In the genomic region with DNA sequence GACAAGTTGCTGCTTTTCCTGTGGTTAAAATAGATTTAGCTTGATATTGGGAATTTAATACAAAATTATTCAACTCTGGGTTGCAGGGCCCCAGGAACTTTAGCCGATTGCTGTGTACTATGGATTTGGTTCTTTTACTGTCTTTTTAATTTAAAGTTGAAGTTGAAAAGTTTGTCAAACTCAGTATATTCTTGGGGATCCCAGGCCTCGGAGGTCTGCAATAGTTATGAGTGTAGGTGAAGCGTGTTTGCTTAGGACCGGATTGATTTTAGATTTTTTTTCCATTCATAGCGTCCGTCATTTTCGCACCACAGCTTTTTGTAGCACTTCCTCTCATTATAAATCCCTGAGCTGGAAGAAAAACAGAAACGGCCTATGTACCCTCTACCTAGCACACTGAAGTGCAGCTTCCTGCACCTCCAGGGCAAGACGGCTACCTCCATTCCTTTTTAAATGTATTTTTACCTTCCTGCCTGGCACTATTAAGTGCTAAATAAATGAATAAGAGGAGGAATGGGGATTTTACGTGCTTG, we compare ENCODE assay signal across 8 cellular contexts. TPM values are rescaled to one million over a fixed set of nuclear protein-coding genes. Genes with fewer than 3 reads are reported as not detected.
DNase-seq lines count a peak whose midpoint lies in the region; ATAC-seq, FAIRE-seq and TF ChIP-seq lines count a peak whose summit lies in the region.

No MANE protein-coding gene starts in this region.

- peak; percentile 23 for DNase-seq in A172 (ENCODE audit: low spot score)
- no peak for DNase-seq in GM12892 (ENCODE audit: insufficient read length)
- peak in 1 of 3 donors; percentile 19 for DNase-seq in Peyer's patch
- DNase-seq in uterus, result no peak

- H3K36me3 ChIP-seq in Peyer's patch, result no peaks in the 10 kb centered on the region
- no peaks in the 10 kb centered on the region for H3K36me3 ChIP-seq in mesodermal cell (ENCODE audit: control insufficient read depth, insufficient read depth, low read length)
- H3K36me3 ChIP-seq in uterus, result no peaks in the 10 kb centered on the region

- FAIRE-seq in GM12892 (lab: Jason Lieb, UNC), result peak; percentile 57

- H3K27me3 ChIP-seq in Peyer's patch, result no peaks in the 10 kb centered on the region
- no peaks in the 10 kb centered on the region for H3K27me3 ChIP-seq in uterus

- H3K9me3 ChIP-seq in Peyer's patch, result no peaks in the 10 kb centered on the region
- H3K9me3 ChIP-seq in mesodermal cell (ENCODE audit: control insufficient read depth, low read length), result no peaks in the 10 kb centered on the region
- no peaks in the 10 kb centered on the region for H3K9me3 ChIP-seq in uterus

- TF ChIP-seq CTCF in Peyer's patch (IDR thresholded peaks at IDR 0.05) (no peak), uterus (IDR thresholded peaks at IDR 0.05) (no peak)

- peaks cover 0 to 11% (median 0%) of the 10 kb centered on the region in 4 donors for H3K4me1 ChIP-seq in Peyer's patch
- no peaks in the 10 kb centered on the region for H3K4me1 ChIP-seq in mesodermal cell (ENCODE audit: control insufficient read depth, insufficient read depth, low read length, poor library complexity, severe bottlenecking)
- peaks cover 0 to 5% of the 10 kb centered on the region in 2 donors for H3K4me1 ChIP-seq in uterus

- intact Hi-C loops in uterus (cut with DNase I; ENCODE audit: low total_unique reads), result no loop called here

- H3K27ac ChIP-seq in Peyer's patch, result peak overlapping the region; percentile 86 to 96 (median 92)
- peak overlapping the region; percentile 96 for H3K27ac ChIP-seq in cingulate gyrus (ENCODE audit: low read depth, low read length)
- H3K27ac ChIP-seq in mesodermal cell (ENCODE audit: low read depth, low read length, severe bottlenecking), result peak overlapping the region; percentile 94
- peak overlapping the region; percentile 93 to 96 for H3K27ac ChIP-seq in uterus

- TF ChIP-seq POLR2A in GM12892 (IDR thresholded peaks at IDR 0.05; ENCODE audit: low read depth, low read length) (no peak), Peyer's patch (IDR thresholded peaks at IDR 0.05) (no peak), uterus (IDR thresholded peaks at IDR 0.05) (no peak)

- WGBS in mesodermal cell (ENCODE audit: insufficient coverage in 2 of 2), 2 experiments, result 78 to 82% methylated on average over 6 to 7 of the region's 10 CpGs

- H3K4me3 ChIP-seq in Peyer's patch (peak overlapping the region; percentile 58 to 83 (median 63)), mesodermal cell (ENCODE audit: extremely low read depth, insufficient read depth, low read length, poor library complexity, severe bottlenecking) (peak overlapping the region; percentile 41), uterus (peak overlapping the region; percentile 57 to 58)

- peak; percentile 13 for ATAC-seq in HG02981 (IDR thresholded peaks at IDR 0.05; ENCODE audit: unreplicated experiment)
- no peak for ATAC-seq in HG03521 (IDR thresholded peaks at IDR 0.05; ENCODE audit: unreplicated experiment)

RNA-seq across cellular contexts. Expression of gene AGA, which starts 0.5 kb away (rescaled TPM):
- 32.3 and 43.0 TPM in 2 replicates for total RNA-seq in A172 (2014; rRNA removed; shearing (Covaris generic))
- polyA plus RNA-seq in GM12892 (2012; ENCODE audit: missing spikeins), result 16.8 TPM
- total RNA-seq in Peyer's patch (10 to 100 TPM; 11.2 to 18.8 (median 14.9) TPM), uterus (10 to 100 TPM in 1 of 4 donors, 1 to 10 TPM in 3; 2.3 to 38.0 (median 6.8) TPM)
- polyA plus RNA-seq in mesodermal cell (2013, experiment 1 of 2), result 6.2 TPM
- polyA plus RNA-seq in mesodermal cell (2013, experiment 2 of 2), result 5.9 TPM
